Comparison of ENCODE assay signal across 1 cellular context in genomic region chr20:64149809-64150560, GRCh38.
TF ChIP-seq lines count a peak whose summit lies in the region.

No MANE protein-coding gene starts in this region.

TF ChIP-seq in A549, 52 proteins besides CTCF, POLR2A, EP300 and RAD21 (continued from another document):
- TF ChIP-seq, protein P1, sequence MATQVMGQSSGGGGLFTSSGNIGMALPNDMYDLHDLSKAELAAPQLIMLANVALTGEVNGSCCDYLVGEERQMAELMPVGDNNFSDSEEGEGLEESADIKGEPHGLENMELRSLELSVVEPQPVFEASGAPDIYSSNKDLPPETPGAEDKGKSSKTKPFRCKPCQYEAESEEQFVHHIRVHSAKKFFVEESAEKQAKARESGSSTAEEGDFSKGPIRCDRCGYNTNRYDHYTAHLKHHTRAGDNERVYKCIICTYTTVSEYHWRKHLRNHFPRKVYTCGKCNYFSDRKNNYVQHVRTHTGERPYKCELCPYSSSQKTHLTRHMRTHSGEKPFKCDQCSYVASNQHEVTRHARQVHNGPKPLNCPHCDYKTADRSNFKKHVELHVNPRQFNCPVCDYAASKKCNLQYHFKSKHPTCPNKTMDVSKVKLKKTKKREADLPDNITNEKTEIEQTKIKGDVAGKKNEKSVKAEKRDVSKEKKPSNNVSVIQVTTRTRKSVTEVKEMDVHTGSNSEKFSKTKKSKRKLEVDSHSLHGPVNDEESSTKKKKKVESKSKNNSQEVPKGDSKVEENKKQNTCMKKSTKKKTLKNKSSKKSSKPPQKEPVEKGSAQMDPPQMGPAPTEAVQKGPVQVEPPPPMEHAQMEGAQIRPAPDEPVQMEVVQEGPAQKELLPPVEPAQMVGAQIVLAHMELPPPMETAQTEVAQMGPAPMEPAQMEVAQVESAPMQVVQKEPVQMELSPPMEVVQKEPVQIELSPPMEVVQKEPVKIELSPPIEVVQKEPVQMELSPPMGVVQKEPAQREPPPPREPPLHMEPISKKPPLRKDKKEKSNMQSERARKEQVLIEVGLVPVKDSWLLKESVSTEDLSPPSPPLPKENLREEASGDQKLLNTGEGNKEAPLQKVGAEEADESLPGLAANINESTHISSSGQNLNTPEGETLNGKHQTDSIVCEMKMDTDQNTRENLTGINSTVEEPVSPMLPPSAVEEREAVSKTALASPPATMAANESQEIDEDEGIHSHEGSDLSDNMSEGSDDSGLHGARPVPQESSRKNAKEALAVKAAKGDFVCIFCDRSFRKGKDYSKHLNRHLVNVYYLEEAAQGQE (IDR thresholded peaks at IDR 0.05): no peak
- TF ChIP-seq, protein P2, sequence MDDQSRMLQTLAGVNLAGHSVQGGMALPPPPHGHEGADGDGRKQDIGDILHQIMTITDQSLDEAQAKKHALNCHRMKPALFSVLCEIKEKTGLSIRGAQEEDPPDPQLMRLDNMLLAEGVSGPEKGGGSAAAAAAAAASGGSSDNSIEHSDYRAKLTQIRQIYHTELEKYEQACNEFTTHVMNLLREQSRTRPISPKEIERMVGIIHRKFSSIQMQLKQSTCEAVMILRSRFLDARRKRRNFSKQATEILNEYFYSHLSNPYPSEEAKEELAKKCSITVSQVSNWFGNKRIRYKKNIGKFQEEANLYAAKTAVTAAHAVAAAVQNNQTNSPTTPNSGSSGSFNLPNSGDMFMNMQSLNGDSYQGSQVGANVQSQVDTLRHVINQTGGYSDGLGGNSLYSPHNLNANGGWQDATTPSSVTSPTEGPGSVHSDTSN (IDR thresholded peaks at IDR 0.05): no peak
- TF ChIP-seq NPAS2 (CRISPR knock-in tag; IDR thresholded peaks at IDR 0.05; ENCODE audit: borderline replicate concordance): no peak
